Comparison of ENCODE assay signal across 10 cellular contexts in genomic region chr19:3537438-3538240, GRCh38. TPM values are rescaled to one million over a fixed set of nuclear protein-coding genes. Genes with fewer than 3 reads are reported as not detected.
DNase-seq lines count a peak whose midpoint lies in the region; ATAC-seq, FAIRE-seq and TF ChIP-seq lines count a peak whose summit lies in the region.
"Had no signal": no experiment of that assay in that cellular context is flagged by ENCODE, and none has a peak within 500 bp of the region (broad histone marks: within the 10 kb centered on the region; RNA-seq: fewer than 3 reads in every experiment).

No MANE protein-coding gene starts in this region.

- H3K79me2 ChIP-seq in GM12878 (ENCODE audit: control insufficient read depth, insufficient read depth, low read length), result no peaks in the 10 kb centered on the region

- intact Hi-C loops in GM12878 (cut with micrococcal nuclease; ENCODE audit: unreplicated experiment), result no loop called here

- no peak overlapping the region for H2AFZ ChIP-seq in GM12878 (ENCODE audit: control insufficient read depth, low read depth, low read length)

- DNase-seq in MV-4-11 (lab: John Stamatoyannopoulos, UW) (peak; percentile 63), GM12878 (ENCODE audit: low read depth, low spot score) (no peak), NCI-H1105 treated with DMSO at 0.1 percent for 48 hours (lab: John Stamatoyannopoulos, UW) (no peak)
- no peak for DNase-seq in stimulated activated effector memory CD8-positive, alpha-beta T cell treated with anti-CD3 and anti-CD28 coated beads, Interleukin-12 subunit alpha, Interleukin-12 subunit beta, amount 100 ng/mL, for 72 hours (ENCODE audit: low spot score in 2 of 2)
- DNase-seq: NCI-H1417 treated with DMSO at 0.1 percent for 48 hours; stimulated activated CD4-positive, alpha-beta T cell treated with anti-CD3 and anti-CD28 coated beads, Interleukin-1b, Interleukin-23, amount 100 ng/mL, for 48 hours had no signal

- H3K4me1 ChIP-seq in GM12878 (ENCODE audit: control insufficient read depth, insufficient read depth, low read length), result no peaks in the 10 kb centered on the region

- peaks cover 8% of the 10 kb centered on the region for H3K4me1 Mint-ChIP-seq in stimulated activated effector memory CD8-positive, alpha-beta T cell treated with anti-CD3 and anti-CD28 coated beads, Interleukin-12 subunit alpha, Interleukin-12 subunit beta, amount 100 ng/mL, for 72 hours

- no peak overlapping the region for H3K4me3 ChIP-seq in GM12878
- H3K4me3 ChIP-seq: thoracic aorta had no signal

- no peaks in the 10 kb centered on the region for H3K9me3 Mint-ChIP-seq in stimulated activated effector memory CD8-positive, alpha-beta T cell treated with anti-CD3 and anti-CD28 coated beads, Interleukin-12 subunit alpha, Interleukin-12 subunit beta, amount 100 ng/mL, for 72 hours

- peaks cover 9 to 13% of the 10 kb centered on the region in 2 experiments for H3K36me3 ChIP-seq in GM12878 (ENCODE audit: control insufficient read depth in 2 of 2, insufficient read depth in 2 of 2, low read length in 1 of 2)

- TF ChIP-seq EP300 in GM12878 (IDR thresholded peaks at IDR 0.05; ENCODE audit: borderline replicate concordance in 1 of 2, control insufficient read depth in 1 of 2, low read depth in 2 of 2, low read length in 2 of 2), result no peak

- H3K36me3 Mint-ChIP-seq in stimulated activated effector memory CD8-positive, alpha-beta T cell treated with anti-CD3 and anti-CD28 coated beads, Interleukin-12 subunit alpha, Interleukin-12 subunit beta, amount 100 ng/mL, for 72 hours, result peaks cover 67% of the 10 kb centered on the region

- H3K9me3 ChIP-seq in GM12878 (replicated peaks; ENCODE audit: control insufficient read depth, insufficient read depth, low read length), result no peaks in the 10 kb centered on the region
- H3K9me3 ChIP-seq: thoracic aorta had no signal

- H3K27me3 ChIP-seq in GM12878 (replicated peaks in 1 of 2; ENCODE audit: control insufficient read depth in 2 of 2, insufficient read depth in 2 of 2, low read length in 1 of 2), result no peaks in the 10 kb centered on the region

- no TSS peak for BruUV-seq in GM12878 (replicated peaks; lab: Mats Ljungman, UMichigan)

- no peak overlapping the region for H3K4me3 Mint-ChIP-seq in stimulated activated effector memory CD8-positive, alpha-beta T cell treated with anti-CD3 and anti-CD28 coated beads, Interleukin-12 subunit alpha, Interleukin-12 subunit beta, amount 100 ng/mL, for 72 hours

- CTCF ChIA-PET in GM12878 (lab: Yijun Ruan, JAX), result interaction anchor here (0.7 to 0.9 kb wide), 2 partner anchors 7 to 31 kb away, joined by 3 to 4 read pairs; no protein-coding TSS in a partner anchor

- RAD21 ChIA-PET in GM12878 (lab: Charles Lee; ENCODE audit: unreplicated experiment), result no interaction called here

- WGBS in GM12878 (ENCODE audit: insufficient coverage, insufficient replicate concordance, low lambda C conversion rate, missing lambda C conversion rate), result 87% methylated on average over 18 of the region's 22 CpGs

- TF ChIP-seq POLR2A in GM12878 (IDR thresholded peaks at IDR 0.05; ENCODE audit: low read depth, low read length), result peak; percentile 61

- FAIRE-seq in GM12878 (lab: Jason Lieb, UNC), result no peak

- no peak overlapping the region for H3K9ac ChIP-seq in GM12878 (ENCODE audit: control insufficient read depth, insufficient read depth, low read length)

- no peaks in the 10 kb centered on the region for H4K20me1 ChIP-seq in GM12878 (ENCODE audit: control insufficient read depth, insufficient read depth)

- TF ChIP-seq CTCF in GM12878 (IDR thresholded peaks at IDR 0.05 in 2 of 3, conservative IDR thresholded peaks at IDR 0.05 in 1 of 3; ENCODE audit: control insufficient read depth in 2 of 3, extremely low read depth in 1 of 3, insufficient read depth in 1 of 3, low read depth in 3 of 3, low read length in 3 of 3), result no peak

- no peak overlapping the region for H3K4me2 ChIP-seq in GM12878 (ENCODE audit: control insufficient read depth, insufficient read depth)

- POLR2A ChIA-PET in GM12878 (lab: Charles Lee), result no interaction called here

- H3K27ac Mint-ChIP-seq in stimulated activated effector memory CD8-positive, alpha-beta T cell treated with anti-CD3 and anti-CD28 coated beads, Interleukin-12 subunit alpha, Interleukin-12 subunit beta, amount 100 ng/mL, for 72 hours, result peak overlapping the region; percentile 78

- no peak for TF ChIP-seq RAD21 in GM12878 (IDR thresholded peaks at IDR 0.05; ENCODE audit: insufficient read depth, low read depth, low read length)

- ATAC-seq in GM12878 (peak; percentile 25), GM21423 (IDR thresholded peaks at IDR 0.05; ENCODE audit: unreplicated experiment) (no peak)
- peak; percentile 8 for ATAC-seq in stimulated activated effector memory CD8-positive, alpha-beta T cell treated with anti-CD3 and anti-CD28 coated beads, Interleukin-12 subunit alpha, Interleukin-12 subunit beta, amount 100 ng/mL, for 72 hours

- in situ Hi-C loops in GM12878 (cut with MboI), result no loop called here

- H3K27ac ChIP-seq in GM12878 (ENCODE audit: control insufficient read depth, insufficient read depth), result no peak overlapping the region
- H3K27ac ChIP-seq: thoracic aorta had no signal

- SMC1A ChIA-PET in GM12878 (lab: Charles Lee; ENCODE audit: uncharacterized antibody, unreplicated experiment), result no interaction called here

RNA-seq across cellular contexts. Expression of gene TEKTIP1, which starts 1.3 kb away (rescaled TPM):
- not detected in 2 replicates for total RNA-seq in GM12878 (2013; cell fraction: nucleolus; rRNA removed)
- not detected in 2 replicates for total RNA-seq in GM12878 (2014; rRNA removed)
- not detected in 2 replicates for total RNA-seq in GM12878 (2014; rRNA removed; fragmentation: Illumina TruSeq; extraction: Trizol)
- 1.7 and 2.6 TPM in 2 replicates for total RNA-seq in GM12878 (2021)
- polyA plus RNA-seq in GM12878 (2011; ENCODE audit: low read depth), result not detected
- 0.18 TPM in 1 of 2 replicates, not detected in the other for polyA plus RNA-seq in GM12878 (2011; rRNA removed)
- 0.10 and 0.25 TPM in 2 replicates for polyA plus RNA-seq in GM12878 (2011; cell fraction: cytosol; rRNA removed)
- polyA plus RNA-seq in GM12878 (2011; cell fraction: nucleus; rRNA removed), result 5.2 and 5.7 TPM in 2 replicates
- polyA plus RNA-seq in GM12878 (2012), result 0.62 and 1.1 TPM in 2 replicates
- polyA plus RNA-seq in GM12878 (2014; fragmentation: Illumina TruSeq; extraction: Trizol), result not detected in 2 replicates
- not detected for polyA plus RNA-seq in GM12878 (2014; fragmentation: Nextera tagmentation; extraction: Ambion mirVana)
- polyA plus RNA-seq in GM12878 (2014; rRNA removed), result 0.69 and 1.1 TPM in 2 replicates
- under 1 TPM; 0.45 to 0.60 TPM for polyA plus RNA-seq in GM12878 (2016; fragmentation: Nextera tagmentation; extraction: Ambion mirVana)
- polyA minus RNA-seq in GM12878 (2011; rRNA and poly(A)+ RNA removed), result not detected in 2 replicates
- polyA minus RNA-seq in GM12878 (2011; cell fraction: cytosol; rRNA and poly(A)+ RNA removed), result not detected in 2 replicates
- polyA minus RNA-seq in GM12878 (2011; cell fraction: nucleus; rRNA and poly(A)+ RNA removed), result 0.77 TPM in 1 of 2 replicates, not detected in the other
- total RNA-seq: H4, thoracic aorta had no signal
- polyA plus RNA-seq: neural cell had no signal

RNA-seq across cellular contexts. Expression of gene MFSD12, which starts 19.7 kb away (rescaled TPM):
- total RNA-seq in GM12878 (2013; cell fraction: nucleolus; rRNA removed), result 108 and 117 TPM in 2 replicates
- total RNA-seq in GM12878 (2014; rRNA removed) (49.1 and 50.5 TPM in 2 replicates), GM12878 (2014; rRNA removed; fragmentation: Illumina TruSeq; extraction: Trizol) (14.2 and 15.3 TPM in 2 replicates), GM12878 (2021) (56.3 and 65.9 TPM in 2 replicates)
- polyA plus RNA-seq in GM12878 (2011; ENCODE audit: low read depth), result 6.7 TPM
- polyA plus RNA-seq in GM12878 (2011; rRNA removed) (8.4 and 18.2 TPM in 2 replicates), GM12878 (2014; fragmentation: Illumina TruSeq; extraction: Trizol) (6.6 and 13.8 TPM in 2 replicates), GM12878 (2014; fragmentation: Nextera tagmentation; extraction: Ambion mirVana) (1 to 10 TPM in 1 of 2 experiments, under 1 TPM in 1; 0.58 to 1.9 TPM), GM12878 (2014; rRNA removed) (53.8 and 71.4 TPM in 2 replicates), GM12878 (2016; fragmentation: Nextera tagmentation; extraction: Ambion mirVana) (10 to 100 TPM in 1 of 2 experiments, 1 to 10 TPM in 1; 7.3 to 25.0 TPM)
- 24.8 and 37.2 TPM in 2 replicates for polyA plus RNA-seq in GM12878 (2011; cell fraction: cytosol; rRNA removed)
- polyA plus RNA-seq in GM12878 (2011; cell fraction: nucleus; rRNA removed), result 98.5 and 132 TPM in 2 replicates
- 28.8 and 29.4 TPM in 2 replicates for polyA plus RNA-seq in GM12878 (2012)
- polyA minus RNA-seq in GM12878 (2011; rRNA and poly(A)+ RNA removed), result 15.9 and 23.6 TPM in 2 replicates
- polyA minus RNA-seq in GM12878 (2011; cell fraction: cytosol; rRNA and poly(A)+ RNA removed), result 25.9 and 34.3 TPM in 2 replicates
- 17.0 and 35.6 TPM in 2 replicates for polyA minus RNA-seq in GM12878 (2011; cell fraction: nucleus; rRNA and poly(A)+ RNA removed)

RNA-seq across cellular contexts. Expression of gene FZR1, which starts 31.5 kb away (rescaled TPM):
- total RNA-seq in GM12878 (2013; cell fraction: nucleolus; rRNA removed), result 36.7 and 46.1 TPM in 2 replicates
- total RNA-seq in GM12878 (2014; rRNA removed) (30.6 and 35.1 TPM in 2 replicates), GM12878 (2014; rRNA removed; fragmentation: Illumina TruSeq; extraction: Trizol) (9.6 and 12.3 TPM in 2 replicates), GM12878 (2021) (42.8 and 44.2 TPM in 2 replicates)
- polyA plus RNA-seq in GM12878 (2011; ENCODE audit: low read depth), result 8.7 TPM
- polyA plus RNA-seq in GM12878 (2011; rRNA removed) (13.0 and 28.1 TPM in 2 replicates), GM12878 (2014; fragmentation: Illumina TruSeq; extraction: Trizol) (2.2 and 15.4 TPM in 2 replicates), GM12878 (2014; fragmentation: Nextera tagmentation; extraction: Ambion mirVana) (under 1 TPM; 0.11 to 0.55 TPM), GM12878 (2014; rRNA removed) (30.8 and 46.7 TPM in 2 replicates), GM12878 (2016; fragmentation: Nextera tagmentation; extraction: Ambion mirVana) (10 to 100 TPM; 33.5 to 36.2 TPM)
- polyA plus RNA-seq in GM12878 (2011; cell fraction: cytosol; rRNA removed), result 28.1 and 37.0 TPM in 2 replicates
- polyA plus RNA-seq in GM12878 (2011; cell fraction: nucleus; rRNA removed), result 131 and 138 TPM in 2 replicates
- 25.6 and 34.9 TPM in 2 replicates for polyA plus RNA-seq in GM12878 (2012)
- 17.0 and 37.1 TPM in 2 replicates for polyA minus RNA-seq in GM12878 (2011; rRNA and poly(A)+ RNA removed)
- 20.7 and 28.9 TPM in 2 replicates for polyA minus RNA-seq in GM12878 (2011; cell fraction: cytosol; rRNA and poly(A)+ RNA removed)
- polyA minus RNA-seq in GM12878 (2011; cell fraction: nucleus; rRNA and poly(A)+ RNA removed), result 23.3 and 26.6 TPM in 2 replicates

RNA-seq across cellular contexts. Expression of gene HMG20B, which starts 35.1 kb away (rescaled TPM):
- 16.4 and 20.5 TPM in 2 replicates for total RNA-seq in GM12878 (2013; cell fraction: nucleolus; rRNA removed)
- total RNA-seq in GM12878 (2014; rRNA removed) (62.9 and 68.5 TPM in 2 replicates), GM12878 (2014; rRNA removed; fragmentation: Illumina TruSeq; extraction: Trizol) (21.8 and 22.5 TPM in 2 replicates), GM12878 (2021) (80.9 and 86.4 TPM in 2 replicates)
- 20.6 TPM for polyA plus RNA-seq in GM12878 (2011; ENCODE audit: low read depth)
- polyA plus RNA-seq in GM12878 (2011; rRNA removed) (22.7 and 30.4 TPM in 2 replicates), GM12878 (2014; fragmentation: Illumina TruSeq; extraction: Trizol) (7.8 and 12.9 TPM in 2 replicates), GM12878 (2014; fragmentation: Nextera tagmentation; extraction: Ambion mirVana) (1 to 10 TPM in 1 of 2 experiments, under 1 TPM in 1; 0.37 to 1.8 TPM), GM12878 (2014; rRNA removed) (92.7 and 104 TPM in 2 replicates), GM12878 (2016; fragmentation: Nextera tagmentation; extraction: Ambion mirVana) (10 to 100 TPM; 63.6 to 69.1 TPM)
- polyA plus RNA-seq in GM12878 (2011; cell fraction: cytosol; rRNA removed), result 33.5 and 57.7 TPM in 2 replicates
- polyA plus RNA-seq in GM12878 (2011; cell fraction: nucleus; rRNA removed), result 106 and 137 TPM in 2 replicates
- polyA plus RNA-seq in GM12878 (2012), result 52.1 and 53.5 TPM in 2 replicates
- 4.9 and 10.6 TPM in 2 replicates for polyA minus RNA-seq in GM12878 (2011; rRNA and poly(A)+ RNA removed)
- polyA minus RNA-seq in GM12878 (2011; cell fraction: cytosol; rRNA and poly(A)+ RNA removed), result 21.8 and 28.1 TPM in 2 replicates
- 8.1 and 14.1 TPM in 2 replicates for polyA minus RNA-seq in GM12878 (2011; cell fraction: nucleus; rRNA and poly(A)+ RNA removed)

RNA-seq across cellular contexts. Expression of gene DOHH, which starts 37.2 kb away (rescaled TPM):
- 3.1 and 3.9 TPM in 2 replicates for total RNA-seq in GM12878 (2013; cell fraction: nucleolus; rRNA removed)
- total RNA-seq in GM12878 (2014; rRNA removed) (20.2 and 25.4 TPM in 2 replicates), GM12878 (2014; rRNA removed; fragmentation: Illumina TruSeq; extraction: Trizol) (2.6 and 3.0 TPM in 2 replicates), GM12878 (2021) (17.7 and 19.3 TPM in 2 replicates)
- polyA plus RNA-seq in GM12878 (2011; ENCODE audit: low read depth), result 2.6 TPM
- polyA plus RNA-seq in GM12878 (2011; rRNA removed) (1.8 and 4.0 TPM in 2 replicates), GM12878 (2014; fragmentation: Illumina TruSeq; extraction: Trizol) (0.22 and 0.48 TPM in 2 replicates), GM12878 (2014; fragmentation: Nextera tagmentation; extraction: Ambion mirVana) (under 1 TPM; 0.11 to 0.38 TPM), GM12878 (2014; rRNA removed) (19.7 and 24.6 TPM in 2 replicates), GM12878 (2016; fragmentation: Nextera tagmentation; extraction: Ambion mirVana) (10 to 100 TPM; 23.5 to 28.6 TPM)
- polyA plus RNA-seq in GM12878 (2011; cell fraction: cytosol; rRNA removed), result 6.4 and 14.7 TPM in 2 replicates
- 6.1 and 11.3 TPM in 2 replicates for polyA plus RNA-seq in GM12878 (2011; cell fraction: nucleus; rRNA removed)
- 10.7 and 13.5 TPM in 2 replicates for polyA plus RNA-seq in GM12878 (2012)
- polyA minus RNA-seq in GM12878 (2011; rRNA and poly(A)+ RNA removed), result 1.2 and 4.4 TPM in 2 replicates
- polyA minus RNA-seq in GM12878 (2011; cell fraction: cytosol; rRNA and poly(A)+ RNA removed), result 4.1 and 5.2 TPM in 2 replicates
- polyA minus RNA-seq in GM12878 (2011; cell fraction: nucleus; rRNA and poly(A)+ RNA removed), result 2.8 and 4.8 TPM in 2 replicates
